In the genomic region with DNA sequence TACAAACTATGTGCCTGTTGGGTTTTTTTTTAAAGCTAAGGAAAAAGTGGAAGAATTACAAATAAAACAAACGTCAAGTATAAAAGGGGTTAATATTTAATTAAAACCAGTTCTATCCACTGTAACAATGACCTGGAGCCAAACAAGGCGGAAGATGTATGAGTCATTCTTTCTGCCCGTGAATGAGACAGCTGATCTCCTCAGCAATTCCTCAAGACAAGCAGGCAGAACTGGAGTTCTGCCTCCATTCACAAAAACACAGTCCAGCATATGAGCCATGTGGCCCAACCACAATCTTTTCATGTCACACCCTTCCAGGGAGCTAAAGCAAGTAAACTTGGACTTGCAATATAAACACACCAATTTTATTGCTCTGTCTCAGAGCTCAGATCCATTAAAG, we compare ENCODE assay signal across 10 cellular contexts. TPM values are rescaled to one million over a fixed set of nuclear protein-coding genes. Genes with fewer than 3 reads are reported as not detected.
DNase-seq lines count a peak whose midpoint lies in the region; ATAC-seq, FAIRE-seq and TF ChIP-seq lines count a peak whose summit lies in the region.
"Had no signal": no experiment of that assay in that cellular context is flagged by ENCODE, and none has a peak within 500 bp of the region (broad histone marks: within the 10 kb centered on the region; RNA-seq: fewer than 3 reads in every experiment).

No MANE protein-coding gene starts in this region.

- H3K4me2 ChIP-seq in HepG2 (ENCODE audit: low read depth, low read length): no peak overlapping the region
- peak overlapping the region; percentile 34 for H3K4me2 ChIP-seq in K562 (ENCODE audit: insufficient read depth, low read length)
- H3K4me2 ChIP-seq: KMS-11 had no signal

- no peaks in the 10 kb centered on the region for H4K20me1 ChIP-seq in HepG2 (ENCODE audit: insufficient read depth, low read length)
- no peaks in the 10 kb centered on the region for H4K20me1 ChIP-seq in K562 (replicated peaks; ENCODE audit: control insufficient read depth, insufficient read depth, low read length)

- H3K4me1 Mint-ChIP-seq in activated naive CD4-positive, alpha-beta T cell treated with anti-CD3 and anti-CD28 coated beads, Interleukin-2, amount 10 ng/mL, durations not matched to agents 7 days and 5 days: no peaks in the 10 kb centered on the region

- H3K9me3 ChIP-seq in liver (ENCODE audit: control insufficient read depth in 4 of 4, low read length in 3 of 4): no peaks in the 10 kb centered on the region
- peaks cover 7% of the 10 kb centered on the region for H3K9me3 ChIP-seq in HepG2 (ENCODE audit: low read length)
- no peaks in the 10 kb centered on the region for H3K9me3 ChIP-seq in K562 (replicated peaks; ENCODE audit: control insufficient read depth, insufficient read depth, low read depth, low read length)

- TF ChIP-seq CTCF in liver (IDR thresholded peaks at IDR 0.05; ENCODE audit: low read depth, low read length, missing input control) (no peak), HepG2 (CRISPR knock-in tag; IDR thresholded peaks at IDR 0.05) (no peak), K562 (IDR thresholded peaks at IDR 0.05 in 2 of 3, conservative IDR thresholded peaks at IDR 0.05 in 1 of 3; ENCODE audit: insufficient read depth in 2 of 3, low read depth in 1 of 3, low read length in 3 of 3) (no peak)

- FAIRE-seq in HepG2 (lab: Jason Lieb, UNC) (no peak), K562 (lab: Jason Lieb, UNC) (peak; percentile 98)

- CTCF ChIA-PET in HepG2 (lab: Yijun Ruan, JAX; ENCODE audit: low intra/inter-chr PET ratio, low total read pairs) (no interaction called here), K562 (lab: Yijun Ruan, JAX; ENCODE audit: low intra/inter-chr PET ratio) (no interaction called here)
- CTCF ChIA-PET in activated naive CD4-positive, alpha-beta T cell treated with anti-CD3 and anti-CD28 coated beads, Interleukin-2, amount 10 ng/mL, durations not matched to agents 7 days and 5 days (lab: Charles Lee): no interaction called here

- intact Hi-C loops in HepG2 (cut with micrococcal nuclease; ENCODE audit: unreplicated experiment) (no loop called here), K562 (cut with micrococcal nuclease) (loop anchor here (5.0 kb wide), 1 partner anchor 1579 kb away; the partner anchor contains the start of gene VWDE)

- no peaks in the 10 kb centered on the region for H3K9me1 ChIP-seq in K562 (ENCODE audit: control insufficient read depth, insufficient read depth, low read length)

- no peak overlapping the region for H2AFZ ChIP-seq in HepG2 (ENCODE audit: low read length)
- peak overlapping the region; percentile 84 for H2AFZ ChIP-seq in K562 (ENCODE audit: low read depth, low read length)

- H3K4me3 ChIP-seq in liver (ENCODE audit: low read depth in 1 of 3, low read length in 3 of 3) (no peak overlapping the region), HepG2 (replicated peaks in 1 of 3; ENCODE audit: insufficient read depth in 1 of 3, low read depth in 2 of 3, low read length in 3 of 3) (no peak overlapping the region), K562 (no peak overlapping the region)

- no peaks in the 10 kb centered on the region for H3K4me1 ChIP-seq in liver (ENCODE audit: control insufficient read depth in 4 of 4, insufficient read depth in 4 of 4, low read length in 3 of 4)
- H3K4me1 ChIP-seq in HepG2 (ENCODE audit: insufficient read depth, low read length): no peaks in the 10 kb centered on the region
- H3K4me1 ChIP-seq in K562 (replicated peaks in 1 of 2; ENCODE audit: control insufficient read depth in 2 of 2, insufficient read depth in 2 of 2, low read length in 2 of 2): peaks cover 0 to 19% of the 10 kb centered on the region in 2 experiments; a peak in 3 of 5 replicates

- H3K27me3 ChIP-seq in liver (ENCODE audit: control insufficient read depth in 4 of 4, insufficient read depth in 4 of 4, low read length in 3 of 4): no peaks in the 10 kb centered on the region
- no peaks in the 10 kb centered on the region for H3K27me3 ChIP-seq in HepG2 (ENCODE audit: control insufficient read depth in 1 of 2, insufficient read depth in 2 of 2, low read length in 2 of 2)
- no peaks in the 10 kb centered on the region for H3K27me3 ChIP-seq in K562 (ENCODE audit: control insufficient read depth in 2 of 2, insufficient read depth in 2 of 2, low read length in 2 of 2)

- H3K9ac ChIP-seq in liver (ENCODE audit: low read depth in 1 of 2, low read length in 2 of 2) (no peak overlapping the region), HepG2 (ENCODE audit: insufficient read depth, low read depth, low read length) (no peak overlapping the region), K562 (ENCODE audit: insufficient read depth in 1 of 2, low read depth in 2 of 2, low read length in 2 of 2) (peak overlapping the region in 1 of 2 experiments; percentile 69; a peak in 2 of 4 replicates)
- H3K9ac ChIP-seq: KMS-11 had no signal

- in situ Hi-C loops in HepG2 (cut with HindIII; ENCODE audit: extremely low pct_ligation_motif_present, low pct_unique_long_range_greater_than_20kb) (no loop called here), K562 (cut with MboI) (loop anchor here (25.0 kb wide), 1 partner anchor 1269 kb away; no protein-coding TSS in a partner anchor)

- TF ChIP-seq POLR2A in HepG2 (IDR thresholded peaks at IDR 0.05; ENCODE audit: insufficient read depth in 1 of 2, low read depth in 2 of 2, low read length in 2 of 2): no peak
- peak; percentile 60 for TF ChIP-seq POLR2A in K562 (conservative IDR thresholded peaks at IDR 0.05)

- ATAC-seq in HepG2: no peak
- ATAC-seq in K562: peak; percentile 80

- POLR2A ChIA-PET in HepG2 (lab: Yijun Ruan, JAX): no interaction called here
- POLR2A ChIA-PET in K562 (lab: Yijun Ruan, JAX): interaction anchor here (1.1 to 4.3 kb wide), 4 partner anchors 8 to 44 kb away, joined by 3 to 17 read pairs (median 5); partner anchors contain the start of gene ETV1

- TF ChIP-seq EP300 in HepG2 (IDR thresholded peaks at IDR 0.05; ENCODE audit: low read depth in 2 of 2, low read length in 2 of 2) (no peak), HepG2 (CRISPR knock-in tag; IDR thresholded peaks at IDR 0.05; ENCODE audit: borderline replicate concordance) (no peak), K562 (IDR thresholded peaks at IDR 0.05; ENCODE audit: low read length) (peak; percentile 60; the same call in 1 of the 2 replicates)

- H3K79me2 ChIP-seq in HepG2 (ENCODE audit: insufficient read depth, low read length) (no peaks in the 10 kb centered on the region), K562 (ENCODE audit: control insufficient read depth, insufficient read depth, low read length) (peaks cover 42% of the 10 kb centered on the region)

- no peak overlapping the region for H3K4me3 Mint-ChIP-seq in activated naive CD4-positive, alpha-beta T cell treated with anti-CD3 and anti-CD28 coated beads, Interleukin-2, amount 10 ng/mL, durations not matched to agents 7 days and 5 days
- H3K4me3 Mint-ChIP-seq: CD14-positive monocyte had no signal

- no peak overlapping the region for H3K27ac Mint-ChIP-seq in activated naive CD4-positive, alpha-beta T cell treated with anti-CD3 and anti-CD28 coated beads, Interleukin-2, amount 10 ng/mL, durations not matched to agents 7 days and 5 days

- DNase-seq in HepG2 (ENCODE audit: low spot score) (no peak), K562 (ENCODE audit: extremely low read depth in 1 of 4, low spot score in 3 of 4) (peak; percentile 74 to 91 (median 79)), islet precursor cell (peak; percentile 88), GDM1 (lab: John Stamatoyannopoulos, UW) (no peak), MV-4-11 (lab: John Stamatoyannopoulos, UW) (no peak), NOMO-1 (lab: John Stamatoyannopoulos, UW; ENCODE audit: unreplicated experiment in 2 of 2) (no peak)
- no peak for DNase-seq in activated naive CD4-positive, alpha-beta T cell treated with anti-CD3 and anti-CD28 coated beads, Interleukin-2, amount 10 ng/mL, durations not matched to agents 7 days and 5 days

- TF ChIP-seq RAD21 in liver (IDR thresholded peaks at IDR 0.05): no peak
- TF ChIP-seq RAD21 in HepG2 (CRISPR knock-in tag; IDR thresholded peaks at IDR 0.05): no peak
- TF ChIP-seq RAD21 in K562 (CRISPR knock-in tag; conservative IDR thresholded peaks at IDR 0.05 in 1 of 2, IDR thresholded peaks at IDR 0.05 in 1 of 2): peak in 1 of 2 experiments; percentile 29; a peak in 1 of 4 replicates

- H3K27ac ChIP-seq in liver (ENCODE audit: low read depth in 1 of 2, low read length in 2 of 2) (no peak overlapping the region), HepG2 (ENCODE audit: extremely low read length, insufficient read depth, low read length) (no peak overlapping the region), K562 (ENCODE audit: extremely low read depth, low read depth, low read length) (peak overlapping the region; percentile 85)
- H3K27ac ChIP-seq: KMS-11 had no signal

- H3K36me3 Mint-ChIP-seq in activated naive CD4-positive, alpha-beta T cell treated with anti-CD3 and anti-CD28 coated beads, Interleukin-2, amount 10 ng/mL, durations not matched to agents 7 days and 5 days: no peaks in the 10 kb centered on the region
- H3K36me3 Mint-ChIP-seq: CD14-positive monocyte had no signal

- H3K36me3 ChIP-seq in liver (ENCODE audit: control insufficient read depth in 4 of 4, insufficient read depth in 3 of 4, low read depth in 1 of 4, low read length in 3 of 4) (no peaks in the 10 kb centered on the region), HepG2 (replicated peaks in 1 of 2; ENCODE audit: control insufficient read depth in 1 of 2, insufficient read depth in 2 of 2, low read length in 2 of 2) (no peaks in the 10 kb centered on the region), K562 (ENCODE audit: control insufficient read depth, insufficient read depth, low read length) (peaks cover 5% of the 10 kb centered on the region; the same call in 1 of the 3 replicates)

- BruUV-seq in HepG2 (replicated peaks; lab: Mats Ljungman, UMichigan) (no TSS peak), K562 (replicated peaks; lab: Mats Ljungman, UMichigan) (no TSS peak)

- no peaks in the 10 kb centered on the region for H3K9me3 Mint-ChIP-seq in activated naive CD4-positive, alpha-beta T cell treated with anti-CD3 and anti-CD28 coated beads, Interleukin-2, amount 10 ng/mL, durations not matched to agents 7 days and 5 days
- H3K9me3 Mint-ChIP-seq: CD14-positive monocyte had no signal

- WGBS in liver: 42% methylated on average over 3 of the region's 3 CpGs
- 18% methylated on average over 3 of the region's 3 CpGs for WGBS in HepG2 (ENCODE audit: low lambda C conversion rate)
- WGBS in K562 (ENCODE audit: insufficient coverage, low coverage, missing lambda C conversion rate): 0% methylated on average over 3 of the region's 3 CpGs

- H3K27me3 Mint-ChIP-seq in activated naive CD4-positive, alpha-beta T cell treated with anti-CD3 and anti-CD28 coated beads, Interleukin-2, amount 10 ng/mL, durations not matched to agents 7 days and 5 days: no peaks in the 10 kb centered on the region

RNA-seq across cellular contexts. Expression of gene ETV1, which starts 8.4 kb away (rescaled TPM):
- total RNA-seq in liver: 1 to 10 TPM; 3.4 to 3.8 TPM
- 1 to 10 TPM; 1.2 to 4.3 TPM for polyA plus RNA-seq in liver
- total RNA-seq in HepG2 (2016; rRNA removed; fragmentation: Illumina TruSeq; extraction: Trizol): 0.24 and 0.48 TPM in 2 replicates
- total RNA-seq in HepG2 (2016; cell fraction: cytosol; rRNA removed; fragmentation: Illumina TruSeq; extraction: Trizol; ENCODE audit: low read depth): 0.10 TPM in 1 of 2 replicates, not detected in the other
- total RNA-seq in HepG2 (2016; cell fraction: insoluble cytoplasmic fraction; rRNA removed; fragmentation: Illumina TruSeq; extraction: Trizol): 0.09 and 0.51 TPM in 2 replicates
- total RNA-seq in HepG2 (2016; cell fraction: membrane; rRNA removed; fragmentation: Illumina TruSeq; extraction: Trizol): 0.15 TPM in 1 of 2 replicates, not detected in the other
- total RNA-seq in HepG2 (2016; cell fraction: nucleus; rRNA removed; fragmentation: Illumina TruSeq; extraction: Trizol): 0.47 and 0.50 TPM in 2 replicates
- polyA plus RNA-seq in HepG2 (2011; rRNA removed): 0.04 and 0.08 TPM in 2 replicates
- 0.01 and 0.09 TPM in 2 replicates for polyA plus RNA-seq in HepG2 (2011; cell fraction: cytosol; rRNA removed)
- polyA plus RNA-seq in HepG2 (2011; cell fraction: nucleus; rRNA removed): 0.28 and 0.42 TPM in 2 replicates
- 0.21 TPM in 1 of 2 replicates, not detected in the other for polyA plus RNA-seq in HepG2 (2012)
- polyA plus RNA-seq in HepG2 (2016; cell fraction: cytosol; fragmentation: Illumina TruSeq; extraction: Trizol; ENCODE audit: low read depth): not detected in 2 replicates
- polyA plus RNA-seq in HepG2 (2016; cell fraction: insoluble cytoplasmic fraction; fragmentation: Illumina TruSeq; extraction: Trizol; ENCODE audit: low read depth): 0.25 and 0.35 TPM in 2 replicates
- 0.03 TPM in 1 of 2 replicates, not detected in the other for polyA plus RNA-seq in HepG2 (2016; cell fraction: membrane; fragmentation: Illumina TruSeq; extraction: Trizol; ENCODE audit: low read depth)
- polyA plus RNA-seq in HepG2 (2016; cell fraction: nucleus; fragmentation: Illumina TruSeq; extraction: Trizol; ENCODE audit: insufficient read depth, low read depth): 0.15 TPM in 1 of 2 replicates, not detected in the other
- 0.68 TPM in 1 of 2 replicates, not detected in the other for polyA minus RNA-seq in HepG2 (2011; rRNA and poly(A)+ RNA removed; ENCODE audit: low replicate concordance)
- not detected in 2 replicates for polyA minus RNA-seq in HepG2 (2011; cell fraction: cytosol; rRNA and poly(A)+ RNA removed)
- polyA minus RNA-seq in HepG2 (2011; cell fraction: nucleus; rRNA and poly(A)+ RNA removed): 0.87 TPM in 1 of 2 replicates, not detected in the other
- total RNA-seq in K562 (2011; cell fraction: chromatin; rRNA removed; ENCODE audit: low replicate concordance): 19.5 and 42.2 TPM in 2 replicates
- total RNA-seq in K562 (2011; cell fraction: nucleolus; rRNA removed): 10.2 and 11.8 TPM in 2 replicates
- 23.3 and 36.9 TPM in 2 replicates for total RNA-seq in K562 (2011; cell fraction: nucleoplasm; rRNA removed)
- total RNA-seq in K562 (2014; rRNA removed): 8.0 and 9.8 TPM in 2 replicates
- total RNA-seq in K562 (2014; rRNA removed; fragmentation: Illumina TruSeq; extraction: Trizol): 15.9 and 16.3 TPM in 2 replicates
- total RNA-seq in K562 (2015; rRNA removed; fragmentation: Illumina TruSeq; extraction: Trizol): 11.3 and 14.0 TPM in 2 replicates
- total RNA-seq in K562 (2021): 18.1 and 27.4 TPM in 2 replicates
- 15.8 and 16.2 TPM in 2 replicates for polyA plus RNA-seq in K562 (2011; rRNA removed)
- polyA plus RNA-seq in K562 (2011; cell fraction: cytosol; rRNA removed): 12.6 and 14.8 TPM in 2 replicates
- polyA plus RNA-seq in K562 (2011; cell fraction: nucleus; rRNA removed): 28.7 and 41.6 TPM in 2 replicates
- 15.6 and 21.3 TPM in 2 replicates for polyA plus RNA-seq in K562 (2012)
- 21.1 and 23.1 TPM in 2 replicates for polyA plus RNA-seq in K562 (2014; fragmentation: Illumina TruSeq; extraction: Trizol)
- polyA plus RNA-seq in K562 (2014; fragmentation: Nextera tagmentation; extraction: Ambion mirVana): 1 to 10 TPM; 7.2 to 9.8 TPM
- 10.5 and 12.0 TPM in 2 replicates for polyA plus RNA-seq in K562 (2014; rRNA removed)
- 20.5 and 28.2 TPM in 2 replicates for polyA minus RNA-seq in K562 (2011; rRNA and poly(A)+ RNA removed)
- 5.4 and 7.4 TPM in 2 replicates for polyA minus RNA-seq in K562 (2011; cell fraction: cytosol; rRNA and poly(A)+ RNA removed)
- polyA minus RNA-seq in K562 (2011; cell fraction: nucleus; rRNA and poly(A)+ RNA removed): 16.8 and 35.5 TPM in 2 replicates
- polyA plus RNA-seq: CD14-positive monocyte had no signal

Comparison
In these comparisons a context has a peak if more than half of its experiments do, and no peak if none do; other contexts are left out.
1. DNase-seq: peak in K562 (4 of 4) and islet precursor cell (single experiment); none in HepG2 (single experiment), GDM1 (single experiment), MV-4-11 (single experiment), activated naive CD4-positive, alpha-beta T cell treated with anti-CD3 and anti-CD28 coated beads, Interleukin-2, amount 10 ng/mL, durations not matched to agents 7 days and 5 days (single experiment) and NOMO-1 (0 of 2).